In the genomic region with DNA sequence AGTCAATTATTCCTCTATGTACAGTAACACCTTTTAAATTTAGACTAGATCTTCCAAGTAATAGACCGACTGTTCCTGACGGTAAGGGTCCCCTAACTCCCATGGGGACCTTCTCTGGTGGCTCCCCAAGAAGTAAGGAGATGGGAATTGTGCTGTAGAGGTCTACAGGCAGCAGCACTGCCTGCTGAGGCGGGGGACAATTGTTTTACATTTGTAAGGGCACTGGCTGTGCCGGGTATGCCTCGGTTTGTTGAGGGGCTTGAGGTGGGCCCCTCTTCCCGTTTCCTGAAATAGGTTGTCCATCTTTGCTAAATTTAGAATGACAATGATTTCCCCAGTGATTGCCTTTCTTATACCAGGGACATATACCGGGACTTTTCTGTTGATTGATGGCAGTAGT, we compare ENCODE assay signal across 13 cellular contexts. TPM values are rescaled to one million over a fixed set of nuclear protein-coding genes. Genes with fewer than 3 reads are reported as not detected.
"Had no signal": no experiment of that assay in that cellular context is flagged by ENCODE, and none has a peak within 500 bp of the region (broad histone marks: within the 10 kb centered on the region; RNA-seq: fewer than 3 reads in every experiment).

No MANE protein-coding gene starts in this region.

- H3K36me3 Mint-ChIP-seq: activated naive CD8-positive, alpha-beta T cell treated with anti-CD3 and anti-CD28 coated beads, Interleukin-2, amount 10 ng/mL, durations not matched to agents 7 days and 5 days had no signal

- DNase-seq: activated CD4-positive, alpha-beta T cell treated with anti-CD3 and anti-CD28 coated beads for 48 hours; activated naive CD8-positive, alpha-beta T cell treated with anti-CD3 and anti-CD28 coated beads, Interleukin-2, amount 10 ng/mL, durations not matched to agents 7 days and 5 days; brain microvascular endothelial cell; effector CD8-positive, alpha-beta T cell; heart left ventricle; left colon; lower lobe of right lung; midbrain; stimulated activated CD4-positive, alpha-beta T cell treated with anti-CD3 and anti-CD28 coated beads, Interleukin-15, amount 100 ng/mL, for 24 hours; stimulated activated CD4-positive, alpha-beta T cell treated with anti-CD3 and anti-CD28 coated beads, Interleukin-4, amount 100 ng/mL, for 1 hour; stimulated activated naive CD4-positive, alpha-beta T cell; T-helper 17 cell; tibial artery had no signal

- H3K4me1 ChIP-seq: lower lobe of right lung, tibial artery had no signal

- ATAC-seq: heart left ventricle, lower lobe of right lung, T-helper 17 cell had no signal

- H3K4me3 Mint-ChIP-seq: activated naive CD8-positive, alpha-beta T cell treated with anti-CD3 and anti-CD28 coated beads, Interleukin-2, amount 10 ng/mL, durations not matched to agents 7 days and 5 days; T-helper 17 cell had no signal

- H3K27me3 Mint-ChIP-seq: activated naive CD8-positive, alpha-beta T cell treated with anti-CD3 and anti-CD28 coated beads, Interleukin-2, amount 10 ng/mL, durations not matched to agents 7 days and 5 days had no signal

- H3K27me3 ChIP-seq: brain microvascular endothelial cell, heart left ventricle had no signal

- H3K9me3 Mint-ChIP-seq: activated naive CD8-positive, alpha-beta T cell treated with anti-CD3 and anti-CD28 coated beads, Interleukin-2, amount 10 ng/mL, durations not matched to agents 7 days and 5 days had no signal

- H3K27ac Mint-ChIP-seq: activated naive CD8-positive, alpha-beta T cell treated with anti-CD3 and anti-CD28 coated beads, Interleukin-2, amount 10 ng/mL, durations not matched to agents 7 days and 5 days; T-helper 17 cell had no signal

- H3K4me1 Mint-ChIP-seq: activated naive CD8-positive, alpha-beta T cell treated with anti-CD3 and anti-CD28 coated beads, Interleukin-2, amount 10 ng/mL, durations not matched to agents 7 days and 5 days had no signal

- H3K9me3 ChIP-seq: heart left ventricle, lower lobe of right lung, tibial artery had no signal

- H3K27ac ChIP-seq: brain microvascular endothelial cell, heart left ventricle, lower lobe of right lung, tibial artery had no signal

RNA-seq across cellular contexts. Expression of gene L1TD1, which starts 13.1 kb away (rescaled TPM):
- total RNA-seq: activated naive CD8-positive, alpha-beta T cell treated with anti-CD3 and anti-CD28 coated beads, Interleukin-2, amount 10 ng/mL, durations not matched to agents 7 days and 5 days; T-helper 17 cell had no signal
